In the genomic region with DNA sequence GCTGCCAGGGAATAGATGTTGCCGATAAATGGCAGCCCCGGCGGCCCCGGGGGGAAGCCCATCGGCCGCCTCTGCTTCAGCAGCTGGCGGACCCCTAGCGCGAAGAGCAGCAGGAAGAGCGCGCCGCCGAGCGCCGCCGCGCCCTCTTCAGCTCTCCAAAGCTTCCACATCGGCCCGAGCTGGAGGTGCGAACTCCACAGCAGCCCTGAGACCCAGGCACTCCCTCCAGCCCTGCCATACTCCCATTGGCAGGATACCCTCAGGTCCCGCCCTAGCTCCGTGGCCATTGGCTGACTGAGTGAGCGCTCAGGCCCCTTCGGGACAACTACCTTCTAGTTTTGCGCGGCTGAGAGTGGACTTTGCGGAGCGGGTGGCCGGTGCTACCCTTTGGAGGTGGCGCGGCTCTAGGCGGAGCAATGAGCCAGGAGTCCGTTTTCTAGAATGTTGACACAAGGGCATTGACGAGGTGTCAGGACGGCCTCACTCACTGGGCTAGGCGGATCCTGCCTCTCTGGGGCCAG, we compare ENCODE assay signal across 8 cellular contexts. TPM values are rescaled to one million over a fixed set of nuclear protein-coding genes. Genes with fewer than 3 reads are reported as not detected.
DNase-seq lines count a peak whose midpoint lies in the region; ATAC-seq and TF ChIP-seq lines count a peak whose summit lies in the region.

A gene with protein sequence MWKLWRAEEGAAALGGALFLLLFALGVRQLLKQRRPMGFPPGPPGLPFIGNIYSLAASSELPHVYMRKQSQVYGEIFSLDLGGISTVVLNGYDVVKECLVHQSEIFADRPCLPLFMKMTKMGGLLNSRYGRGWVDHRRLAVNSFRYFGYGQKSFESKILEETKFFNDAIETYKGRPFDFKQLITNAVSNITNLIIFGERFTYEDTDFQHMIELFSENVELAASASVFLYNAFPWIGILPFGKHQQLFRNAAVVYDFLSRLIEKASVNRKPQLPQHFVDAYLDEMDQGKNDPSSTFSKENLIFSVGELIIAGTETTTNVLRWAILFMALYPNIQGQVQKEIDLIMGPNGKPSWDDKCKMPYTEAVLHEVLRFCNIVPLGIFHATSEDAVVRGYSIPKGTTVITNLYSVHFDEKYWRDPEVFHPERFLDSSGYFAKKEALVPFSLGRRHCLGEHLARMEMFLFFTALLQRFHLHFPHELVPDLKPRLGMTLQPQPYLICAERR (minus strand): TSS at position 196 of the 521 bp plus-strand sequence. CDS start 26 bp downstream, at position 170.

- H3K27ac Mint-ChIP-seq in chondrocyte (ENCODE audit: unreplicated experiment) = peak within 1 kb of the TSS; percentile 95

- peak; percentile 29 for TF ChIP-seq CTCF in chondrocyte (IDR thresholded peaks at IDR 0.05)

- H3K27me3 Mint-ChIP-seq in chondrocyte (ENCODE audit: low read depth) = no peaks in the 10 kb centered on the region

- H3K4me3 Mint-ChIP-seq in chondrocyte (ENCODE audit: unreplicated experiment) = peak within 1 kb of the TSS; percentile 99

- peaks cover 28% of the 10 kb centered on the region for H3K4me1 Mint-ChIP-seq in chondrocyte (ENCODE audit: low read depth)

- peaks cover 2% of the 10 kb centered on the region for H3K36me3 Mint-ChIP-seq in chondrocyte (ENCODE audit: low read depth)

- H3K9me3 Mint-ChIP-seq in chondrocyte (ENCODE audit: low read depth) = peaks cover 2% of the 10 kb centered on the region

- DNase-seq in Ammon's horn (ENCODE audit: low spot score) (peak; percentile 98), GM19238 (ENCODE audit: insufficient read length, low spot score) (peak; percentile 91), NCI-H510A (lab: John Stamatoyannopoulos, UW) (peak; percentile 94), chondrocyte (ENCODE audit: low spot score) (peak; percentile 96), kidney glomerular epithelial cell (lab: John Stamatoyannopoulos, UW) (peak; percentile 95)
- DNase-seq in activated CD4-positive, alpha-beta T cell treated with anti-CD3 and anti-CD28 coated beads for 24 hours (ENCODE audit: low read depth in 2 of 2) = peak; percentile 75 to 80
- DNase-seq in stimulated activated CD4-positive, alpha-beta T cell treated with anti-CD3 and anti-CD28 coated beads, Interleukin-1b, Interleukin-23, amount 100 ng/mL, for 1 hour (ENCODE audit: low read depth in 2 of 2) = peak; percentile 70 to 71

- peak; percentile 97 for ATAC-seq in HG03439 (IDR thresholded peaks at IDR 0.05; ENCODE audit: unreplicated experiment)

RNA-seq across cellular contexts. Expression of the gene that starts here (rescaled TPM):
- 8.4 to 16.7 TPM (median 16.0 TPM) in 3 replicates for total RNA-seq in chondrocyte

Comparison
In these comparisons a context has a peak if more than half of its experiments do, and no peak if none do; other contexts are left out.
1. Peak in every context shown above with its lines: DNase-seq and ATAC-seq.